Comparison of ENCODE assay signal across 8 cellular contexts in genomic region chr17:58710948-58711552, GRCh38. TPM values are rescaled to one million over a fixed set of nuclear protein-coding genes. Genes with fewer than 3 reads are reported as not detected.
DNase-seq lines count a peak whose midpoint lies in the region; ATAC-seq and TF ChIP-seq lines count a peak whose summit lies in the region.

No MANE protein-coding gene starts in this region.

- H3K79me2 ChIP-seq in MM.1S (ENCODE audit: low read length) = no peaks in the 10 kb centered on the region
- no peaks in the 10 kb centered on the region for H3K79me2 ChIP-seq in SU-DHL-6 (ENCODE audit: insufficient read depth, low read length)

- H3K36me3 Mint-ChIP-seq in effector memory CD8-positive, alpha-beta T cell (ENCODE audit: insufficient read depth) = peaks cover 32% of the 10 kb centered on the region
- H3K36me3 Mint-ChIP-seq in naive thymus-derived CD8-positive, alpha-beta T cell = peaks cover 8 to 68% (median 11%) of the 10 kb centered on the region in 3 donors

- H3K4me1 Mint-ChIP-seq in effector memory CD8-positive, alpha-beta T cell (ENCODE audit: low read depth in 2 of 2) = no peaks in the 10 kb centered on the region
- peaks cover 0 to 6% (median under 1%) of the 10 kb centered on the region in 4 donors for H3K4me1 Mint-ChIP-seq in naive thymus-derived CD8-positive, alpha-beta T cell

- no peak overlapping the region for H3K9ac ChIP-seq in MM.1S (ENCODE audit: low read length)
- H3K9ac ChIP-seq in SU-DHL-6 (ENCODE audit: low read length) = no peak overlapping the region

- H3F3A ChIP-seq in MM.1S (ENCODE audit: insufficient read depth, low read length) = no peaks in the 10 kb centered on the region
- 0 out of 2 replicates have a peak, but pooled peaks cover 5% of the 10 kb centered on the region for H3F3A ChIP-seq in SU-DHL-6 (ENCODE audit: insufficient read depth)

- H3K4me1 ChIP-seq in MM.1S (ENCODE audit: low read length) = no peaks in the 10 kb centered on the region

- peak; percentile 78 for TF ChIP-seq CTCF in MM.1S (IDR thresholded peaks at IDR 0.05; ENCODE audit: low read length)
- peak; percentile 85 for TF ChIP-seq CTCF in SU-DHL-6 (IDR thresholded peaks at IDR 0.05; ENCODE audit: insufficient read depth, low read length, poor library complexity, severe bottlenecking)

- H3K27ac ChIP-seq in MM.1S (ENCODE audit: low read length) (no peak overlapping the region), SU-DHL-6 (ENCODE audit: low read depth, low read length) (no peak overlapping the region)

- H2AFZ ChIP-seq in MM.1S (ENCODE audit: low read length) (no peak overlapping the region), SU-DHL-6 (ENCODE audit: low read depth, low read length, severe bottlenecking) (no peak overlapping the region)

- ATAC-seq in effector memory CD8-positive, alpha-beta T cell (replicated peaks) = no peak
- no peak for ATAC-seq in naive thymus-derived CD8-positive, alpha-beta T cell
- no peak for ATAC-seq in HG02588 (IDR thresholded peaks at IDR 0.05; ENCODE audit: unreplicated experiment)
- ATAC-seq in HG03521 (IDR thresholded peaks at IDR 0.05; ENCODE audit: unreplicated experiment) = no peak

- H3K9me2 ChIP-seq in MM.1S (replicated peaks; ENCODE audit: insufficient read depth, low read length) (no peaks in the 10 kb centered on the region), SU-DHL-6 (replicated peaks; ENCODE audit: insufficient read depth, low read length) (no peaks in the 10 kb centered on the region)

- H3K27me3 ChIP-seq in MM.1S (replicated peaks; ENCODE audit: insufficient read depth, low read length) (no peaks in the 10 kb centered on the region), SU-DHL-6 (ENCODE audit: low read length) (no peaks in the 10 kb centered on the region)

- H3K9me3 ChIP-seq in MM.1S (replicated peaks; ENCODE audit: insufficient read depth, low read length) = no peaks in the 10 kb centered on the region
- H3K9me3 ChIP-seq in SU-DHL-6 (ENCODE audit: insufficient read depth, low read length) = no peaks in the 10 kb centered on the region

- H3K36me3 ChIP-seq in MM.1S (replicated peaks; ENCODE audit: insufficient read depth, low read length) (no peaks in the 10 kb centered on the region), SU-DHL-6 (ENCODE audit: low read length) (peaks cover 12% of the 10 kb centered on the region; the same call in 1 of the 2 replicates)

- no peaks in the 10 kb centered on the region for H4K20me1 ChIP-seq in MM.1S (ENCODE audit: insufficient read depth, low read length)
- no peaks in the 10 kb centered on the region for H4K20me1 ChIP-seq in SU-DHL-6 (ENCODE audit: low read depth, low read length)

- H3K4me2 ChIP-seq in MM.1S (ENCODE audit: low read depth, low read length) (no peak overlapping the region), SU-DHL-6 (ENCODE audit: low read depth, low read length, poor library complexity, severe bottlenecking) (no peak overlapping the region)

- no peak overlapping the region for H3K4me3 Mint-ChIP-seq in effector memory CD8-positive, alpha-beta T cell
- H3K4me3 Mint-ChIP-seq in naive thymus-derived CD8-positive, alpha-beta T cell = no peak overlapping the region

- no peaks in the 10 kb centered on the region for H3K9me3 Mint-ChIP-seq in effector memory CD8-positive, alpha-beta T cell
- no peaks in the 10 kb centered on the region for H3K9me3 Mint-ChIP-seq in naive thymus-derived CD8-positive, alpha-beta T cell

- H3K27me3 Mint-ChIP-seq in effector memory CD8-positive, alpha-beta T cell = no peaks in the 10 kb centered on the region
- no peaks in the 10 kb centered on the region for H3K27me3 Mint-ChIP-seq in naive thymus-derived CD8-positive, alpha-beta T cell

- no peak overlapping the region for H3K27ac Mint-ChIP-seq in effector memory CD8-positive, alpha-beta T cell
- no peak overlapping the region for H3K27ac Mint-ChIP-seq in naive thymus-derived CD8-positive, alpha-beta T cell

- POLR2A ChIA-PET in naive thymus-derived CD8-positive, alpha-beta T cell (lab: Charles Lee) = interaction anchor here (1.6 to 2.3 kb wide), 2 partner anchors 192 to 294 kb away, joined by 6 to 7 read pairs; no protein-coding TSS in a partner anchor

- DNase-seq in activated naive CD4-positive, alpha-beta T cell treated with Interleukin-2 at 50 U/mL for 16 hours = peak; percentile 18
- no peak for DNase-seq in activated naive CD4-positive, alpha-beta T cell (lab: John Stamatoyannopoulos, UW)
- DNase-seq in MM.1S = peak; percentile 62
- DNase-seq in effector memory CD8-positive, alpha-beta T cell = peak; percentile 26 to 31 (median 27)
- DNase-seq in naive thymus-derived CD8-positive, alpha-beta T cell = peak in 7 of 10 donors; percentile 10 to 50 (median 27)

- no peak overlapping the region for H3K4me3 ChIP-seq in MM.1S (ENCODE audit: low read length)
- H3K4me3 ChIP-seq in SU-DHL-6 (ENCODE audit: insufficient read depth, low read length, poor library complexity, severe bottlenecking) = no peak overlapping the region

RNA-seq across cellular contexts. Expression of gene RAD51C, which starts 18.6 kb away (rescaled TPM):
- 10 to 100 TPM; 25.9 to 31.0 TPM for total RNA-seq in naive thymus-derived CD8-positive, alpha-beta T cell
- polyA plus RNA-seq in naive thymus-derived CD8-positive, alpha-beta T cell = 10 to 100 TPM; 46.6 to 50.7 (median 47.9) TPM

RNA-seq across cellular contexts. Expression of gene TEX14, which starts 19.2 kb away (rescaled TPM):
- 1 to 10 TPM; 1.1 to 1.3 TPM for total RNA-seq in naive thymus-derived CD8-positive, alpha-beta T cell
- polyA plus RNA-seq in naive thymus-derived CD8-positive, alpha-beta T cell = under 1 TPM in 2 of 3 donors, not detected in 1; 0.24 to 0.56 TPM

RNA-seq across cellular contexts. Expression of gene PPM1E, which starts 44.6 kb away (rescaled TPM):
- not detected for total RNA-seq in naive thymus-derived CD8-positive, alpha-beta T cell
- under 1 TPM in 1 of 3 donors, not detected in 2; 0.05 TPM for polyA plus RNA-seq in naive thymus-derived CD8-positive, alpha-beta T cell

Comparison
In these comparisons a context has a peak if more than half of its experiments do, and no peak if none do; other contexts are left out.
1. DNase-seq: peak in activated naive CD4-positive, alpha-beta T cell treated with Interleukin-2 at 50 U/mL for 16 hours (single experiment), MM.1S (single experiment), effector memory CD8-positive, alpha-beta T cell (3 of 3) and naive thymus-derived CD8-positive, alpha-beta T cell (7 of 10); none in activated naive CD4-positive, alpha-beta T cell (0 of 4).